ENCODE assay signal across 8 cellular contexts in the genomic region with DNA sequence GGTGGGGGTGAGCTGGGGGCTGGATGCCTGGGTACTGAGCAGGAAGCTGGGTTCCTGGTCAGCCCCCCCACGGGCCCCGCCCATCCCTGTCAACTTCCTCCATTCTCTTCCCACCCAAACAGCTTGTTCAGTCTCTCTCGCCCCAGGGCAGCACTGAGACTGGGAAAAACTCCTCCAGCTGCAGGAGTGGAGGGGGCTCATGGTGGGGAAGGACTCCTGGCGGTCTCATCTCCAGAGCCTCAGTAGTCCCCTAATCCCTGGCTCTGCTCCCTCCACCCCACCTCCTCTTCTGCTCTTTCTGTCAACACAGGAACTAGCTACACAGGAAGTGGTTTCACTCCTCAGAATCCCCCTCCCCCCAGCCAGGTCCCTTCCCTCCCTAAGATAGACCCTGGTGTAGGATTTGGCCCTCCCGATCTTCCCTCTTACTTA. TPM values are rescaled to one million over a fixed set of nuclear protein-coding genes. Genes with fewer than 3 reads are reported as not detected.
DNase-seq lines count a peak whose midpoint lies in the region; ATAC-seq, FAIRE-seq and TF ChIP-seq lines count a peak whose summit lies in the region.

A gene with protein sequence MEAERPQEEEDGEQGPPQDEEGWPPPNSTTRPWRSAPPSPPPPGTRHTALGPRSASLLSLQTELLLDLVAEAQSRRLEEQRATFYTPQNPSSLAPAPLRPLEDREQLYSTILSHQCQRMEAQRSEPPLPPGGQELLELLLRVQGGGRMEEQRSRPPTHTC (minus strand): TSS at position 36 of the 432 bp plus-strand sequence. CDS start 130 bp downstream, outside the sequence.

- H3K4me2 ChIP-seq in GM23248 (ENCODE audit: unreplicated experiment) = peak within 1 kb of the TSS; percentile 31

- H3K27ac ChIP-seq in GM23248 = peak within 1 kb of the TSS; percentile 24
- H3K27ac ChIP-seq in angular gyrus (ENCODE audit: low read depth, low read length) = peak within 1 kb of the TSS; percentile 99
- peak within 1 kb of the TSS; percentile 75 to 98 for H3K27ac ChIP-seq in kidney (ENCODE audit: low read depth in 2 of 2, low read length in 2 of 2)

- peaks cover 17% of the 10 kb centered on the region for H3F3A ChIP-seq in GM23248 (ENCODE audit: insufficient read depth)

- H3K4me1 Mint-ChIP-seq in stimulated activated memory B cell treated with anti-CD40 and anti-IgM and Interleukin-4, amounts not matched to agents 10 μg/mL and 1 μg/mL and 100 μg/mL, for 72 hours = peaks cover 65% of the 10 kb centered on the region

- peaks cover 25% of the 10 kb centered on the region for H3K36me3 Mint-ChIP-seq in stimulated activated memory B cell treated with anti-CD40 and anti-IgM and Interleukin-4, amounts not matched to agents 10 μg/mL and 1 μg/mL and 100 μg/mL, for 72 hours

- DNase-seq in GM23248 = peak; percentile 25
- peak; percentile 66 for DNase-seq in SIG-M5 treated with dmso at 0.1 percent for 504 hours (lab: John Stamatoyannopoulos, UW; ENCODE audit: unreplicated experiment)
- peak; percentile 87 for DNase-seq in kidney

- TF ChIP-seq CTCF in kidney (IDR thresholded peaks at IDR 0.05; ENCODE audit: borderline replicate concordance, extremely low read depth, insufficient read depth) = no peak

- no peaks in the 10 kb centered on the region for H4K20me1 ChIP-seq in GM23248 (ENCODE audit: insufficient read depth)

- no peaks in the 10 kb centered on the region for H3K9me2 ChIP-seq in GM23248 (ENCODE audit: insufficient read depth)

- no peak for ATAC-seq in stimulated activated memory B cell treated with anti-CD40 and anti-IgM and Interleukin-4, amounts not matched to agents 10 μg/mL and 1 μg/mL and 100 μg/mL, for 72 hours
- ATAC-seq in HG02870 (IDR thresholded peaks at IDR 0.05; ENCODE audit: unreplicated experiment) (no peak), HG02981 (IDR thresholded peaks at IDR 0.05; ENCODE audit: unreplicated experiment) (no peak), HG02798 (IDR thresholded peaks at IDR 0.05; ENCODE audit: poor library complexity, unreplicated experiment) (no peak)

- no peaks in the 10 kb centered on the region for H3K36me3 ChIP-seq in GM23248 (ENCODE audit: low read depth)
- H3K36me3 ChIP-seq in kidney (ENCODE audit: control insufficient read depth in 1 of 2, insufficient read depth in 2 of 2, low read length in 2 of 2) = peaks cover 2% of the 10 kb centered on the region in 2 donors

- in situ Hi-C loops in GM23248 (cut with MboI) = no loop called here

- 32 to 51% methylated on average over 3 to 5 of the region's 5 CpGs for WGBS in GM23248 (ENCODE audit: low coverage in 1 of 2, low lambda C conversion rate in 2 of 2, missing lambda C conversion rate in 2 of 2), 2 experiments

- H3K9me3 ChIP-seq in GM23248 (ENCODE audit: low read depth) (no peaks in the 10 kb centered on the region), kidney (ENCODE audit: control insufficient read depth in 1 of 2, low read length in 2 of 2) (no peaks in the 10 kb centered on the region)

- no peaks in the 10 kb centered on the region for H3K27me3 ChIP-seq in GM23248 (replicated peaks; ENCODE audit: insufficient read depth)

- peak within 1 kb of the TSS; percentile 92 for H3K27ac Mint-ChIP-seq in stimulated activated memory B cell treated with anti-CD40 and anti-IgM and Interleukin-4, amounts not matched to agents 10 μg/mL and 1 μg/mL and 100 μg/mL, for 72 hours

- peak within 1 kb of the TSS; percentile 36; the same call in 1 of the 2 replicates for H3K4me3 ChIP-seq in GM23248
- H3K4me3 ChIP-seq in kidney (ENCODE audit: low read length in 2 of 2) = peak within 1 kb of the TSS in 1 of 2 donors; percentile 43

- peaks cover 28% of the 10 kb centered on the region for H3K4me1 ChIP-seq in GM23248 (ENCODE audit: insufficient read depth)
- peaks cover 19 to 36% of the 10 kb centered on the region in 2 donors for H3K4me1 ChIP-seq in kidney (ENCODE audit: control insufficient read depth in 1 of 2, insufficient read depth in 1 of 2, low read depth in 1 of 2, low read length in 2 of 2)

- intact Hi-C loops in kidney (cut with DNase I) = no loop called here

- peaks cover 29% of the 10 kb centered on the region for H3K79me2 ChIP-seq in GM23248 (ENCODE audit: insufficient read depth)

- no peak for FAIRE-seq in kidney (lab: Jason Lieb, UNC)

- H2AFZ ChIP-seq in GM23248 = peak within 1 kb of the TSS; percentile 77

- peak within 1 kb of the TSS; percentile 46 for H3K9ac ChIP-seq in GM23248
- peak within 1 kb of the TSS in 1 of 2 donors; percentile 94 for H3K9ac ChIP-seq in kidney (ENCODE audit: low read length in 2 of 2)

- H3K27me3 Mint-ChIP-seq in stimulated activated memory B cell treated with anti-CD40 and anti-IgM and Interleukin-4, amounts not matched to agents 10 μg/mL and 1 μg/mL and 100 μg/mL, for 72 hours = no peaks in the 10 kb centered on the region

- peak within 1 kb of the TSS; percentile 85 for H3K4me3 Mint-ChIP-seq in stimulated activated memory B cell treated with anti-CD40 and anti-IgM and Interleukin-4, amounts not matched to agents 10 μg/mL and 1 μg/mL and 100 μg/mL, for 72 hours

- H3K9me3 Mint-ChIP-seq in stimulated activated memory B cell treated with anti-CD40 and anti-IgM and Interleukin-4, amounts not matched to agents 10 μg/mL and 1 μg/mL and 100 μg/mL, for 72 hours = no peaks in the 10 kb centered on the region

RNA-seq across cellular contexts. Expression of the gene that starts here (rescaled TPM):
- 5.4 and 7.7 TPM in 2 replicates for total RNA-seq in GM23248 (2014; rRNA removed; shearing (Covaris generic))
- polyA plus RNA-seq in GM23248 (2016; fragmentation: Nextera tagmentation; extraction: Ambion mirVana) (6.8 and 7.3 TPM in 2 replicates), kidney (ENCODE audit: insufficient read depth, low read depth, low replicate concordance) (6.2 TPM)
- 28.1 TPM for total RNA-seq in kidney

Comparison
In these comparisons a context has a peak if more than half of its experiments do, and no peak if none do; other contexts are left out.
1. DNase-seq: peak in every context shown above with its lines; median percentile 87 in kidney; 66 in SIG-M5 treated with dmso at 0.1 percent for 504 hours; 25 in GM23248.
2. H3K27ac ChIP-seq: peak in every context shown above with its lines; median percentile 99 in angular gyrus; 86 in kidney; 24 in GM23248.